21 cellular contexts compared by ENCODE assay signal in the genomic region with DNA sequence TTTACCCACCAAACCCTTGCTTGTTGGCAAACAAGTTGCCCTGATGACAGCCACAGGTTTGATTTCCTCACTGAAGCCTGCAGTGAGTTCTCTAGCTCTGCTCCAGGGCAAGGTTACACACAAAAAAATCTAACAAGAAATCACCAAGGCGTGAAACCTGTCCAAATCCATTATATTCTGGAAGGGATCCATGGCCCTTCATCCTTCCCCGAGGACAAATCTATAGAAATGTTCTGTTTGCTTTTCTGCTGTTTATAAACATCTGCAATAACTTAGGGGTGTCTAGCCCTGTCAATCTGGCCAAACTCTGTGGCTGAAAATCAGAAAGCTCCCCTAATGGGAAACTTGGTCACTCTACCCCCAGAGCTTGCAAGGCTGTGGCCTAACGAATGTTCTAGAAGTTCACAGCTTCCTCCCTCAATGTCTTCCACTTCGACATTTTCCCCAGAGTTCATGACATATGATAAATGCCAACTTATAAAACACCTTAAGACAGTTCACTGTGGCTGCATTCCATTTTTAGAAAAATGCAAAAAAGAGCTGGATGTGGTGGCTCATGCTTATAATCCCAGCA.
DNase-seq lines count a peak whose midpoint lies in the region; ATAC-seq and TF ChIP-seq lines count a peak whose summit lies in the region.
"Had no signal": no experiment of that assay in that cellular context is flagged by ENCODE, and none has a peak within 500 bp of the region (broad histone marks: within the 10 kb centered on the region; RNA-seq: fewer than 3 reads in every experiment).

No MANE protein-coding gene starts in this region.

- H3K4me3 Mint-ChIP-seq in osteocyte (ENCODE audit: unreplicated experiment) (no peak overlapping the region), Calu3 (ENCODE audit: low read depth, unreplicated experiment) (no peak overlapping the region)
- H3K4me3 Mint-ChIP-seq: CD8-positive, alpha-beta memory T cell; T-cell had no signal

- H3K4me1 ChIP-seq in KMS-11 (ENCODE audit: low read depth, poor library complexity, severe bottlenecking): peaks cover 63% of the 10 kb centered on the region

- no peaks in the 10 kb centered on the region for H3K27me3 ChIP-seq in KMS-11 (ENCODE audit: insufficient read depth, low read depth)

- no peaks in the 10 kb centered on the region for H4K20me1 ChIP-seq in KMS-11 (ENCODE audit: insufficient read depth)

- H3K27me3 Mint-ChIP-seq in osteocyte (ENCODE audit: unreplicated experiment) (no peaks in the 10 kb centered on the region), Calu3 (ENCODE audit: unreplicated experiment) (peaks cover 26% of the 10 kb centered on the region)

- BruUV-seq in Calu3 (replicated peaks; lab: Mats Ljungman, UMichigan): no TSS peak

- H3K9ac ChIP-seq in KMS-11: no peak overlapping the region; the same call in 1 of the 2 replicates

- H3K4me3 ChIP-seq in KMS-11 (IDR thresholded peaks at IDR 0.05; ENCODE audit: insufficient read depth, low read depth, low read length): no peak overlapping the region
- H3K4me3 ChIP-seq: PC-9 had no signal

- H3K27ac Mint-ChIP-seq in osteocyte (ENCODE audit: unreplicated experiment): peak overlapping the region; percentile 34
- no peak overlapping the region for H3K27ac Mint-ChIP-seq in Calu3 (ENCODE audit: unreplicated experiment)
- H3K27ac Mint-ChIP-seq: CD8-positive, alpha-beta memory T cell; T-cell had no signal

- no peaks in the 10 kb centered on the region for H3K79me2 ChIP-seq in KMS-11 (ENCODE audit: insufficient read depth, low read depth)

- DNase-seq in osteocyte (ENCODE audit: extremely low spot score, unreplicated experiment): no peak
- DNase-seq in Calu3: no peak
- DNase-seq: ACHN; C1 segment of cervical spinal cord; CD8-positive, alpha-beta memory T cell; NCI-H1105; NCI-H1694 treated with DMSO at 0.1 percent for 48 hours; NCI-H2227 treated with DMSO at 0.1 percent for 48 hours; NCI-H510A treated with DMSO at 0.1 percent for 48 hours; NCI-H82; PC-9; SIG-M5; T-cell; T-helper 9 cell had no signal

- H3K36me3 ChIP-seq in KMS-11 (ENCODE audit: insufficient read depth): no peaks in the 10 kb centered on the region

- TF ChIP-seq CTCF in KMS-11 (conservative IDR thresholded peaks at IDR 0.05; ENCODE audit: low read depth, low read length): no peak
- TF ChIP-seq CTCF in osteocyte (IDR thresholded peaks at IDR 0.05): no peak
- no peak for TF ChIP-seq CTCF in Calu3 (IDR thresholded peaks at IDR 0.05; ENCODE audit: unreplicated experiment)

- H3K4me1 Mint-ChIP-seq in osteocyte (ENCODE audit: unreplicated experiment) (peaks cover 24% of the 10 kb centered on the region), Calu3 (ENCODE audit: low read depth, unreplicated experiment) (no peaks in the 10 kb centered on the region)
- H3K4me1 Mint-ChIP-seq: CD8-positive, alpha-beta memory T cell had no signal

- peak; percentile 64 for ATAC-seq in GM18511 (IDR thresholded peaks at IDR 0.05; ENCODE audit: unreplicated experiment)
- peak; percentile 60 for ATAC-seq in GM21390 (IDR thresholded peaks at IDR 0.05; ENCODE audit: unreplicated experiment)
- no peak for ATAC-seq in GM18868 (IDR thresholded peaks at IDR 0.05; ENCODE audit: unreplicated experiment)
- no peak for ATAC-seq in HG02571 (IDR thresholded peaks at IDR 0.05; ENCODE audit: unreplicated experiment)
- ATAC-seq: SK-N-SH treated with all-trans-retinoic acid at 6 μM for 48 hours, T-cell had no signal

- intact Hi-C loops in Calu3 (cut with micrococcal nuclease; ENCODE audit: unreplicated experiment): no loop called here

- H3K36me3 Mint-ChIP-seq in osteocyte (ENCODE audit: unreplicated experiment) (peaks cover 41% of the 10 kb centered on the region), Calu3 (ENCODE audit: insufficient read depth, unreplicated experiment) (no peaks in the 10 kb centered on the region)
- H3K36me3 Mint-ChIP-seq: T-cell had no signal

- H3K4me2 ChIP-seq in KMS-11: peak overlapping the region; percentile 62
- H3K4me2 ChIP-seq: PC-9 had no signal

- CTCF ChIA-PET in Calu3 (lab: Charles Lee): no interaction called here

- H3K9me3 Mint-ChIP-seq in osteocyte (ENCODE audit: unreplicated experiment): no peaks in the 10 kb centered on the region
- no peaks in the 10 kb centered on the region for H3K9me3 Mint-ChIP-seq in Calu3 (ENCODE audit: low read depth, unreplicated experiment)
- H3K9me3 Mint-ChIP-seq: CD8-positive, alpha-beta memory T cell; T-cell had no signal

- no peak overlapping the region for H2AFZ ChIP-seq in KMS-11 (ENCODE audit: low read depth)
- H2AFZ ChIP-seq: PC-9 had no signal

- H3K27ac ChIP-seq in KMS-11: peak overlapping the region; percentile 46; the same call in 1 of the 2 replicates
- H3K27ac ChIP-seq: PC-9, RWPE1 had no signal

Comparison
In these comparisons a context has a peak if more than half of its experiments do, and no peak if none do; other contexts are left out.
1. ATAC-seq: peak in GM18511 (single experiment) and GM21390 (single experiment); none in GM18868 (single experiment) and HG02571 (single experiment).